In genomic region chr16:20894388-20894787, GRCh38 we compare ENCODE assay signal across 29 cellular contexts.
"Had no signal": no experiment of that assay in that cellular context is flagged by ENCODE, and none has a peak within 500 bp of the region (broad histone marks: within the 10 kb centered on the region; RNA-seq: fewer than 3 reads in every experiment).

No MANE protein-coding gene starts in this region.

- H3K4me2 ChIP-seq: neural progenitor cell had no signal

- DNase-seq: naive B cell; naive thymus-derived CD8-positive, alpha-beta T cell; occipital lobe; ovary; posterior cingulate gyrus; retina; right cardiac atrium; right lobe of liver; sigmoid colon; small intestine; stimulated activated CD4-positive, alpha-beta T cell treated with anti-CD3 and anti-CD28 coated beads, Interleukin-15, amount 100 ng/mL, for 24 hours; stimulated activated CD4-positive, alpha-beta T cell treated with anti-CD3 and anti-CD28 coated beads, Interleukin-2, amount 100 ng/mL, for 24 hours; stimulated activated CD4-positive, alpha-beta T cell treated with anti-CD3 and anti-CD28 coated beads, Interleukin-2, amount 100 ng/mL, for 48 hours; stimulated activated CD4-positive, alpha-beta T cell treated with anti-CD3 and anti-CD28 coated beads, Interleukin-4, amount 100 ng/mL, for 24 hours; stimulated activated naive B cell treated with anti-CD40 and anti-IgM and Interleukin-4, amounts not matched to agents 10 μg/mL and 1 μg/mL and 100 μg/mL, for 72 hours; stimulated activated naive CD4-positive, alpha-beta T cell treated with Interleukin-2 at 50 U/mL for 16 hours; stomach; testis; tibial artery; transverse colon; upper lobe of right lung; uterus had no signal

- H3K4me3 ChIP-seq: neural progenitor cell, ovary, right lobe of liver, sigmoid colon, stomach, testis, tibial artery, transverse colon, upper lobe of right lung, uterus had no signal

- H3K36me3 ChIP-seq: neural progenitor cell, ovary, transverse colon, uterus had no signal

- H3K27me3 Mint-ChIP-seq: naive B cell; naive thymus-derived CD8-positive, alpha-beta T cell; progenitor cell of endocrine pancreas; stimulated activated naive B cell treated with anti-CD40 and anti-IgM and Interleukin-4, amounts not matched to agents 10 μg/mL and 1 μg/mL and 100 μg/mL, for 72 hours; stimulated activated naive CD8-positive, alpha-beta T cell treated with anti-CD3 and anti-CD28 coated beads, Interleukin-15, Interleukin-2, amounts not matched to agents 100 ng/mL and 50 ng/mL, for 24 hours; type B pancreatic cell had no signal

- H3K9ac ChIP-seq: neural progenitor cell, parathyroid adenoma had no signal

- H3K27ac ChIP-seq: neural progenitor cell, ovary, parathyroid adenoma, right lobe of liver, sigmoid colon, stomach, testis, tibial artery, transverse colon, upper lobe of right lung, uterus had no signal

- H2AFZ ChIP-seq: neural progenitor cell, parathyroid adenoma had no signal

- H3K27me3 ChIP-seq: neural progenitor cell, ovary, right lobe of liver, sigmoid colon, stomach, testis, tibial artery, transverse colon, upper lobe of right lung, uterus had no signal

- H3K9me3 ChIP-seq: ovary, right lobe of liver, sigmoid colon, stomach, testis, tibial artery, transverse colon, upper lobe of right lung, uterus had no signal

- ATAC-seq: naive thymus-derived CD8-positive, alpha-beta T cell; right cardiac atrium; stimulated activated effector memory CD8-positive, alpha-beta T cell treated with anti-CD3 and anti-CD28 coated beads, Interleukin-12 subunit alpha, Interleukin-12 subunit beta, amount 100 ng/mL, for 72 hours; stimulated activated naive B cell treated with anti-CD40 and anti-IgM and Interleukin-4, amounts not matched to agents 10 μg/mL and 1 μg/mL and 100 μg/mL, for 72 hours; upper lobe of right lung had no signal

- H3K9me3 Mint-ChIP-seq: naive B cell; naive thymus-derived CD8-positive, alpha-beta T cell; nephron; neural progenitor cell; stimulated activated effector memory CD8-positive, alpha-beta T cell treated with anti-CD3 and anti-CD28 coated beads, Interleukin-12 subunit alpha, Interleukin-12 subunit beta, amount 100 ng/mL, for 72 hours; stimulated activated naive B cell treated with anti-CD40 and anti-IgM and Interleukin-4, amounts not matched to agents 10 μg/mL and 1 μg/mL and 100 μg/mL, for 72 hours; stimulated activated naive CD8-positive, alpha-beta T cell treated with anti-CD3 and anti-CD28 coated beads, Interleukin-15, Interleukin-2, amounts not matched to agents 100 ng/mL and 50 ng/mL, for 24 hours; type B pancreatic cell had no signal

- H3K27ac Mint-ChIP-seq: naive B cell; naive thymus-derived CD8-positive, alpha-beta T cell; nephron; neural progenitor cell; progenitor cell of endocrine pancreas; stimulated activated effector memory CD8-positive, alpha-beta T cell treated with anti-CD3 and anti-CD28 coated beads, Interleukin-12 subunit alpha, Interleukin-12 subunit beta, amount 100 ng/mL, for 72 hours; stimulated activated naive B cell treated with anti-CD40 and anti-IgM and Interleukin-4, amounts not matched to agents 10 μg/mL and 1 μg/mL and 100 μg/mL, for 72 hours; stimulated activated naive CD8-positive, alpha-beta T cell treated with anti-CD3 and anti-CD28 coated beads, Interleukin-15, Interleukin-2, amounts not matched to agents 100 ng/mL and 50 ng/mL, for 24 hours; type B pancreatic cell had no signal

- H3K4me3 Mint-ChIP-seq: naive B cell; naive thymus-derived CD8-positive, alpha-beta T cell; nephron; neural progenitor cell; stimulated activated effector memory CD8-positive, alpha-beta T cell treated with anti-CD3 and anti-CD28 coated beads, Interleukin-12 subunit alpha, Interleukin-12 subunit beta, amount 100 ng/mL, for 72 hours; stimulated activated naive B cell treated with anti-CD40 and anti-IgM and Interleukin-4, amounts not matched to agents 10 μg/mL and 1 μg/mL and 100 μg/mL, for 72 hours; stimulated activated naive CD8-positive, alpha-beta T cell treated with anti-CD3 and anti-CD28 coated beads, Interleukin-15, Interleukin-2, amounts not matched to agents 100 ng/mL and 50 ng/mL, for 24 hours; type B pancreatic cell had no signal
